Comparison of ENCODE assay signal across 19 cellular contexts in the genomic region with DNA sequence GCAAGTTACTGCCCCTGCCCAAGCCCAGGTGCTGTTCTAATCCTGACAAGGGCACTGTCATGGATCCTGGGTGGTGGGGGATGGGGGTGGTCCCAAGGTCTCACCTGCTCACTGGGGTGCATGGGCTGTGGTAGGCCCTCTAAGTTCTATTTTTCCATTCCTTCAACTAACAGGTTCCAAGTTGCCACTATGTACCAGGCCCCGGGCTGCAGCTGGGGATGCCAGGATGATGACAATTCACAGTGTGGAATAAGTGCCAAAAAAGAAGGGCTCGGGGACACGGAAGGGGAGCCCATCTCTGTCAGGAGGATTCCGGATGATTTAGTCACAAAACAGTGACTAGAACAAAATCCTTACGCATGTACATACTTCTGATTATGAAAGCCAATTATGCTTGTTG.
DNase-seq lines count a peak whose midpoint lies in the region; TF ChIP-seq lines count a peak whose summit lies in the region.
"Had no signal": no experiment of that assay in that cellular context is flagged by ENCODE, and none has a peak within 500 bp of the region (broad histone marks: within the 10 kb centered on the region; RNA-seq: fewer than 3 reads in every experiment).

No MANE protein-coding gene starts in this region.

- no peak for TF ChIP-seq EP300 in ovary (IDR thresholded peaks at IDR 0.05)

- TF ChIP-seq CTCF in ovary (IDR thresholded peaks at IDR 0.05) = no peak

- no peaks in the 10 kb centered on the region for H3K36me3 ChIP-seq in ovary
- H3K36me3 ChIP-seq: neural progenitor cell had no signal

- intact Hi-C loops in ovary (cut with DNase I) = no loop called here

- 88 to 90% (median 90%) methylated on average over 5 of the region's 5 CpGs for WGBS in ovary, 3 donors

- peak; percentile 45 for DNase-seq in GM03348 (ENCODE audit: low spot score)
- peak; percentile 92 for DNase-seq in M059J (ENCODE audit: low read depth)
- peak; percentile 47 for DNase-seq in dedifferentiated amniotic fluid mesenchymal stem cell (ENCODE audit: extremely low spot score)
- DNase-seq in ovary = peak in 3 of 5 donors; percentile 4 to 21 (median 10)
- no peak for DNase-seq in NCI-H2081 (lab: John Stamatoyannopoulos, UW)
- no peak for DNase-seq in NCI-H1105 (lab: John Stamatoyannopoulos, UW)
- DNase-seq in NCI-H187 treated with DMSO at 0.1 percent for 48 hours (lab: John Stamatoyannopoulos, UW) = no peak
- DNase-seq: activated B cell treated with CpG ODN at 0.5 μM for 24 hours; activated naive CD4-positive, alpha-beta T cell treated with anti-CD3 and anti-CD28 coated beads for 36 hours; DMS79; effector CD4-positive, alpha-beta T cell; immature natural killer cell; mesendoderm; MV-4-11; RPMI8226; stimulated activated CD4-positive, alpha-beta T cell treated with anti-CD3 and anti-CD28 coated beads, Interleukin-2, amount 100 ng/mL, for 24 hours; testis had no signal

- H3K27ac ChIP-seq in ovary = no peak overlapping the region
- H3K27ac ChIP-seq: C4-2B, neural progenitor cell, testis had no signal

- H3K9me3 ChIP-seq in ovary = no peaks in the 10 kb centered on the region
- H3K9me3 ChIP-seq: testis had no signal

- no peak overlapping the region for H3K4me3 ChIP-seq in ovary
- H3K4me3 ChIP-seq: neural progenitor cell, testis had no signal

- no peak for TF ChIP-seq POLR2A in ovary (IDR thresholded peaks at IDR 0.05)

- H3K27me3 ChIP-seq in ovary = no peaks in the 10 kb centered on the region
- H3K27me3 ChIP-seq: testis had no signal

- peaks cover 6% of the 10 kb centered on the region for H3K4me1 ChIP-seq in ovary (ENCODE audit: insufficient read depth)
- H3K4me1 ChIP-seq: neural progenitor cell had no signal

Comparison
In these comparisons a context has a peak if more than half of its experiments do, and no peak if none do; other contexts are left out.
1. DNase-seq: peak in GM03348 (single experiment), M059J (single experiment), dedifferentiated amniotic fluid mesenchymal stem cell (single experiment) and ovary (3 of 5); none in NCI-H2081 (0 of 2), NCI-H1105 (single experiment) and NCI-H187 treated with DMSO at 0.1 percent for 48 hours (single experiment).